11 cellular contexts compared by ENCODE assay signal in genomic region chr11:121763526-121763925, GRCh38.
DNase-seq lines count a peak whose midpoint lies in the region; ATAC-seq lines count a peak whose summit lies in the region.
"Had no signal": no experiment of that assay in that cellular context is flagged by ENCODE, and none has a peak within 500 bp of the region (broad histone marks: within the 10 kb centered on the region; RNA-seq: fewer than 3 reads in every experiment).

No MANE protein-coding gene starts in this region.

- H3K4me3 Mint-ChIP-seq in naive B cell, result peak overlapping the region in 5 of 8 donors; percentile 2 to 46 (median 6)

- ATAC-seq in GM19025 (IDR thresholded peaks at IDR 0.05; ENCODE audit: low read depth, unreplicated experiment) (peak; percentile 69), HG02571 (IDR thresholded peaks at IDR 0.05; ENCODE audit: unreplicated experiment) (peak; percentile 81), HG03442 (IDR thresholded peaks at IDR 0.05; ENCODE audit: unreplicated experiment) (peak; percentile 76), naive B cell (ENCODE audit: low read depth in 2 of 2) (peak; percentile 63 to 67)
- ATAC-seq: mucosa of descending colon had no signal

- no peaks in the 10 kb centered on the region for H3K36me3 Mint-ChIP-seq in naive B cell

- no peaks in the 10 kb centered on the region for H3K27me3 Mint-ChIP-seq in naive B cell

- peaks cover 18 to 28% (median 20%) of the 10 kb centered on the region in 3 donors for H3K4me1 Mint-ChIP-seq in naive B cell

- DNase-seq in naive B cell, result peak; percentile 6
- no peak for DNase-seq in activated CD4-positive, alpha-beta T cell treated with anti-CD3 and anti-CD28 coated beads for 1 hour
- no peak for DNase-seq in NCI-H526 treated with DMSO at 0.1 percent for 48 hours (lab: John Stamatoyannopoulos, UW)
- no peak for DNase-seq in RKO (ENCODE audit: low spot score)
- DNase-seq in HPDE6-E6E7 (ENCODE audit: extremely low spot score), result no peak
- DNase-seq: activated T-cell treated with anti-CD3 and anti-CD28 coated beads, Interleukin-2, amount 50 U/mL, for 48 hours; mucosa of descending colon; stimulated activated CD4-positive, alpha-beta T cell treated with anti-CD3 and anti-CD28 coated beads, Interleukin-12 subunit alpha, Interleukin-12 subunit beta, amount 100 ng/mL, for 4 hours had no signal

- no peaks in the 10 kb centered on the region for H3K9me3 Mint-ChIP-seq in naive B cell

- H3K27ac Mint-ChIP-seq in naive B cell, result peak overlapping the region in 2 of 6 donors; percentile 23 to 60
